Comparison of ENCODE assay signal across 8 cellular contexts in the genomic region with DNA sequence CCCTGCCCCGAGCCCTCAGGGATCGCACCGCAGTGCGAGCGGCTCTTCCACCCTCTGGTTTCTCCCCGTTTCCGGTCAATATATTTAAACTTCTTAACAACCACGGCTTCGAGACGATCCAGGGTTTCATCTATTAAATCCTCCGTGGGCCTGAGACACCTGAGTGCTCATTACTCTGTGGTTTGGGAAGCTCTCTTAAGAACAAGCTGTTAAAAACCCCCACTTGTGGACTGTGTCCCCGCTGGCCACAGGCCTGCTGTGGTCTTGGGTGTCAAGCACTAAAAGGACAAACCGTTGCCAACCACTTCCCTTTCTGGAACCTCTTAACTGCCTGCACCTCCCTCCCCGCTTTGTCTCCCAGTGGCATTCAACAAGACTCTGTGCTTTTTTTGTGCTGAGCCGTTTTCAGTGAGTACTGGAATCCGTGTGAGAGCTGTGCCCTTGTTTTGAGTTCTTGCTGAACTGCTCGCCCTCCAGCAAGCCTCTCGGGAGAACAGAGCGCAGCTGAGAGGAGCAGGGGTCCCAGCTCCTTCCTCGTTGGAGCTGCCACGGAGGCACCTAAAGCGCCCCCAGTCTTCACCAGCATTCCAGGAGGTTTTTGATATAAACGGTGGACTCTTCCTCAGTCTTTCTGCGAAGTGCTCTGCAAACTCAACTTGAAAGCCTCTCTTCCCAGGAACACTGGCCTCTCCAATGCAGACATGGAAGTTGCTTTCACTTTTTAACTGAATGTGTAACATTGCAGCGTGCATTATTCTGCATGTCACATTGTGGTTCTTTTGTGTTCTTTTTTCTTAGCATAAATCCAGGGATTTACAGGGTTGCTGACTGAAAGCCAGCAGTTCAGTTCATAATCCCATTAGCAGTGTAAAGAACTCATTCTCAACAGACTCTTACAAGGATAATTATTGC. TPM values are rescaled to one million over a fixed set of nuclear protein-coding genes. Genes with fewer than 3 reads are reported as not detected.
DNase-seq lines count a peak whose midpoint lies in the region; ATAC-seq and TF ChIP-seq lines count a peak whose summit lies in the region.

No MANE protein-coding gene starts in this region.

- H3K4me3 Mint-ChIP-seq in activated CD4-positive, alpha-beta memory T cell treated with anti-CD3 and anti-CD28 coated beads for 36 hours = peak overlapping the region; percentile 61

- peaks cover 61% of the 10 kb centered on the region for H3K27me3 Mint-ChIP-seq in activated CD4-positive, alpha-beta memory T cell treated with anti-CD3 and anti-CD28 coated beads for 36 hours

- H3K4me1 ChIP-seq in HUES64 (ENCODE audit: insufficient read depth, low read length) = peaks cover 9% of the 10 kb centered on the region
- H3K4me1 ChIP-seq in muscle layer of colon (ENCODE audit: insufficient read depth, low read length) = peaks cover 19% of the 10 kb centered on the region

- CTCF ChIA-PET in activated CD4-positive, alpha-beta memory T cell treated with anti-CD3 and anti-CD28 coated beads for 36 hours (lab: Charles Lee) = interaction anchor here (0.9 kb wide), 1 partner anchor 53 kb away, joined by 5 read pairs; no protein-coding TSS in a partner anchor

- no peaks in the 10 kb centered on the region for H3K9me3 Mint-ChIP-seq in activated CD4-positive, alpha-beta memory T cell treated with anti-CD3 and anti-CD28 coated beads for 36 hours

- intact Hi-C loops in activated CD4-positive, alpha-beta memory T cell treated with anti-CD3 and anti-CD28 coated beads for 36 hours (cut with micrococcal nuclease) = no loop called here

- H3K4me1 Mint-ChIP-seq in activated CD4-positive, alpha-beta memory T cell treated with anti-CD3 and anti-CD28 coated beads for 36 hours (ENCODE audit: low read depth) = peaks cover 8% of the 10 kb centered on the region

- TF ChIP-seq CTCF in AG10803 (conservative IDR thresholded peaks at IDR 0.05; ENCODE audit: low read length) (no peak), fibroblast of mammary gland (conservative IDR thresholded peaks at IDR 0.05; ENCODE audit: control insufficient read depth, insufficient read depth, low read depth, low read length) (no peak)

- no peaks in the 10 kb centered on the region for H3K36me3 Mint-ChIP-seq in activated CD4-positive, alpha-beta memory T cell treated with anti-CD3 and anti-CD28 coated beads for 36 hours

- H3K27ac ChIP-seq in HUES64 (ENCODE audit: low read depth, low read length) (no peak overlapping the region), muscle layer of colon (ENCODE audit: low read depth, low read length) (peak overlapping the region; percentile 99)

- 4% methylated on average over 25 of the region's 25 CpGs for WGBS in HUES64

- POLR2A ChIA-PET in activated CD4-positive, alpha-beta memory T cell treated with anti-CD3 and anti-CD28 coated beads for 36 hours (lab: Charles Lee) = no interaction called here

- H3K36me3 ChIP-seq in HUES64 (ENCODE audit: insufficient read depth, low read length) = no peaks in the 10 kb centered on the region
- H3K36me3 ChIP-seq in muscle layer of colon (ENCODE audit: insufficient read depth, low read length) = no peaks in the 10 kb centered on the region

- H3K9ac ChIP-seq in HUES64 (ENCODE audit: low read depth, low read length) = peak overlapping the region; percentile 45; the same call in 1 of the 2 replicates
- H3K9ac ChIP-seq in muscle layer of colon (ENCODE audit: low read length) = peak overlapping the region; percentile 79

- ATAC-seq in GM18520 (IDR thresholded peaks at IDR 0.05; ENCODE audit: unreplicated experiment) = peak; percentile 46

- DNase-seq in AG10803 (ENCODE audit: low read depth) (peak; percentile 78), fibroblast of mammary gland (ENCODE audit: low read depth) (peak; percentile 57), ureter (ENCODE audit: low spot score) (peak; percentile 58), cerebellar nuclear complex (lab: John Stamatoyannopoulos, UW) (no peak)
- peak; percentile 10 for DNase-seq in activated CD4-positive, alpha-beta memory T cell treated with anti-CD3 and anti-CD28 coated beads for 36 hours

- no peaks in the 10 kb centered on the region for H3K9me3 ChIP-seq in HUES64 (ENCODE audit: insufficient read depth, low read depth, low read length)
- no peaks in the 10 kb centered on the region for H3K9me3 ChIP-seq in muscle layer of colon (ENCODE audit: low read length)

- no peak overlapping the region for H3K27ac Mint-ChIP-seq in activated CD4-positive, alpha-beta memory T cell treated with anti-CD3 and anti-CD28 coated beads for 36 hours

- H3K4me3 ChIP-seq in AG10803 (ENCODE audit: low read length) (peak overlapping the region; percentile 63), HUES64 (ENCODE audit: low read length) (peak overlapping the region; percentile 48), fibroblast of mammary gland (ENCODE audit: control insufficient read depth, low read depth, low read length) (peak overlapping the region; percentile 37), muscle layer of colon (ENCODE audit: low read depth in 1 of 2, low read length in 2 of 2) (peak overlapping the region; percentile 70 to 94)

- H3K27me3 ChIP-seq in HUES64 (ENCODE audit: insufficient read depth, low read length) (peaks cover 67% of the 10 kb centered on the region), muscle layer of colon (ENCODE audit: control insufficient read depth in 1 of 2, insufficient read depth in 2 of 2, low read length in 2 of 2) (no peaks in the 10 kb centered on the region)

RNA-seq across cellular contexts. Expression of a gene that starts 0.7 kb away (rescaled TPM):
- polyA plus RNA-seq in HUES64 (2013, experiment 1 of 2) = 7.2 TPM
- 9.7 TPM for polyA plus RNA-seq in HUES64 (2013, experiment 2 of 2)
- total RNA-seq in activated CD4-positive, alpha-beta memory T cell treated with anti-CD3 and anti-CD28 coated beads for 36 hours = not detected
- 487 TPM for total RNA-seq in ureter

Comparison
In these comparisons a context has a peak if more than half of its experiments do, and no peak if none do; other contexts are left out.
1. DNase-seq: peak in AG10803 (single experiment), activated CD4-positive, alpha-beta memory T cell treated with anti-CD3 and anti-CD28 coated beads for 36 hours (single experiment), fibroblast of mammary gland (single experiment) and ureter (single experiment); none in cerebellar nuclear complex (0 of 2).
2. RNA of a gene that starts 0.7 kb away (total RNA-seq): 487 TPM in ureter (single experiment); not detected in activated CD4-positive, alpha-beta memory T cell treated with anti-CD3 and anti-CD28 coated beads for 36 hours; every median in the first group is over 100 times any median in the second.
3. Peak in every context shown above with its lines, with median percentiles within 50 percentile points of each other: H3K4me3 ChIP-seq.